In genomic region chr13:110276553-110276950, GRCh38 we compare ENCODE assay signal across 25 cellular contexts. TPM values are rescaled to one million over a fixed set of nuclear protein-coding genes. Genes with fewer than 3 reads are reported as not detected.
"Had no signal": no experiment of that assay in that cellular context is flagged by ENCODE, and none has a peak within 500 bp of the region (broad histone marks: within the 10 kb centered on the region; RNA-seq: fewer than 3 reads in every experiment).

No MANE protein-coding gene starts in this region.

- H3K36me3 ChIP-seq: breast epithelium had no signal

- DNase-seq: activated B cell treated with CpG ODN at 0.5 μM for 24 hours; activated CD4-positive, alpha-beta memory T cell treated with anti-CD3 and anti-CD28 coated beads for 36 hours; activated CD4-positive, alpha-beta T cell treated with anti-CD3 and anti-CD28 coated beads for 4 hours; activated naive CD4-positive, alpha-beta T cell treated with anti-CD3 and anti-CD28 coated beads for 36 hours; activated T-cell treated with anti-CD3 and anti-CD28 coated beads, Interleukin-2, amount 50 U/mL, for 24 hours; cerebellar nuclear complex; effector CD8-positive, alpha-beta T cell; hypothalamus; islet precursor cell; left colon; nucleus accumbens; stimulated activated CD4-positive, alpha-beta T cell treated with anti-CD3 and anti-CD28 coated beads, Interleukin-15, amount 100 ng/mL, for 24 hours; stimulated activated CD4-positive, alpha-beta T cell treated with anti-CD3 and anti-CD28 coated beads, Interleukin-2, amount 100 ng/mL, for 48 hours; T-helper 1 cell; T-helper 9 cell had no signal

- H3K27me3 ChIP-seq: breast epithelium, testis had no signal

- H3K4me3 Mint-ChIP-seq: activated B cell treated with CpG ODN at 0.5 μM for 24 hours; activated CD4-positive, alpha-beta memory T cell treated with anti-CD3 and anti-CD28 coated beads for 36 hours; activated CD8-positive, alpha-beta memory T cell treated with anti-CD3 and anti-CD28 coated beads, Interleukin-2, amount 10 ng/mL, durations not matched to agents 7 days and 5 days; activated naive CD4-positive, alpha-beta T cell treated with anti-CD3 and anti-CD28 coated beads for 36 hours; activated T-cell treated with anti-CD3 and anti-CD28 coated beads, Interleukin-2, amount 50 U/mL, for 24 hours; dendritic cell treated with granulocyte-macrophage colony-stimulating factor and Interleukin-4, amounts not matched to agents 40 ng/mL and 50 ng/mL, for 4 days; mesothelial cell of epicardium; nephron; stimulated activated naive CD8-positive, alpha-beta T cell treated with anti-CD3 and anti-CD28 coated beads, Interleukin-15, Interleukin-2, amounts not matched to agents 100 ng/mL and 50 ng/mL, for 24 hours had no signal

- H3K4me3 ChIP-seq: breast epithelium, lung, skin epidermis, testis had no signal

- H3K27ac ChIP-seq: breast epithelium, skin epidermis had no signal

- H3K9me3 ChIP-seq: breast epithelium, testis had no signal

- H3K9me3 Mint-ChIP-seq: activated B cell treated with CpG ODN at 0.5 μM for 24 hours; activated CD4-positive, alpha-beta memory T cell treated with anti-CD3 and anti-CD28 coated beads for 36 hours; activated naive CD4-positive, alpha-beta T cell treated with anti-CD3 and anti-CD28 coated beads for 36 hours; activated T-cell treated with anti-CD3 and anti-CD28 coated beads, Interleukin-2, amount 50 U/mL, for 24 hours; dendritic cell treated with granulocyte-macrophage colony-stimulating factor and Interleukin-4, amounts not matched to agents 40 ng/mL and 50 ng/mL, for 4 days; mesothelial cell of epicardium; nephron; stimulated activated naive CD8-positive, alpha-beta T cell treated with anti-CD3 and anti-CD28 coated beads, Interleukin-15, Interleukin-2, amounts not matched to agents 100 ng/mL and 50 ng/mL, for 24 hours had no signal

- H3K27me3 Mint-ChIP-seq: activated B cell treated with CpG ODN at 0.5 μM for 24 hours had no signal

- H3K4me1 ChIP-seq: breast epithelium, testis had no signal

- H3K4me1 Mint-ChIP-seq: activated B cell treated with CpG ODN at 0.5 μM for 24 hours had no signal

- H3K27ac Mint-ChIP-seq: activated B cell treated with CpG ODN at 0.5 μM for 24 hours; activated CD4-positive, alpha-beta memory T cell treated with anti-CD3 and anti-CD28 coated beads for 36 hours; activated CD8-positive, alpha-beta memory T cell treated with anti-CD3 and anti-CD28 coated beads, Interleukin-2, amount 10 ng/mL, durations not matched to agents 7 days and 5 days; activated naive CD4-positive, alpha-beta T cell treated with anti-CD3 and anti-CD28 coated beads for 36 hours; activated T-cell treated with anti-CD3 and anti-CD28 coated beads, Interleukin-2, amount 50 U/mL, for 24 hours; dendritic cell treated with granulocyte-macrophage colony-stimulating factor and Interleukin-4, amounts not matched to agents 40 ng/mL and 50 ng/mL, for 4 days; mesothelial cell of epicardium; nephron; stimulated activated naive CD8-positive, alpha-beta T cell treated with anti-CD3 and anti-CD28 coated beads, Interleukin-15, Interleukin-2, amounts not matched to agents 100 ng/mL and 50 ng/mL, for 24 hours had no signal

- H3K36me3 Mint-ChIP-seq: activated CD4-positive, alpha-beta memory T cell treated with anti-CD3 and anti-CD28 coated beads for 36 hours; activated CD8-positive, alpha-beta memory T cell treated with anti-CD3 and anti-CD28 coated beads, Interleukin-2, amount 10 ng/mL, durations not matched to agents 7 days and 5 days; mesothelial cell of epicardium had no signal

- ATAC-seq: activated CD8-positive, alpha-beta memory T cell treated with anti-CD3 and anti-CD28 coated beads, Interleukin-2, amount 10 ng/mL, durations not matched to agents 7 days and 5 days; left colon; SK-N-SH treated with all-trans-retinoic acid at 6 μM for 48 hours had no signal

RNA-seq across cellular contexts. Expression of gene COL4A1, which starts 30.4 kb away (rescaled TPM):
- total RNA-seq: activated B cell treated with CpG ODN at 0.5 μM for 24 hours; activated CD4-positive, alpha-beta memory T cell treated with anti-CD3 and anti-CD28 coated beads for 36 hours; activated CD8-positive, alpha-beta memory T cell treated with anti-CD3 and anti-CD28 coated beads, Interleukin-2, amount 10 ng/mL, durations not matched to agents 7 days and 5 days had no signal

RNA-seq across cellular contexts. Expression of gene COL4A2, which starts 30.5 kb away (rescaled TPM):
- total RNA-seq: activated B cell treated with CpG ODN at 0.5 μM for 24 hours; activated CD4-positive, alpha-beta memory T cell treated with anti-CD3 and anti-CD28 coated beads for 36 hours; activated CD8-positive, alpha-beta memory T cell treated with anti-CD3 and anti-CD28 coated beads, Interleukin-2, amount 10 ng/mL, durations not matched to agents 7 days and 5 days; activated naive CD4-positive, alpha-beta T cell treated with anti-CD3 and anti-CD28 coated beads for 36 hours had no signal
